1 cellular context compared by ENCODE assay signal in the genomic region with DNA sequence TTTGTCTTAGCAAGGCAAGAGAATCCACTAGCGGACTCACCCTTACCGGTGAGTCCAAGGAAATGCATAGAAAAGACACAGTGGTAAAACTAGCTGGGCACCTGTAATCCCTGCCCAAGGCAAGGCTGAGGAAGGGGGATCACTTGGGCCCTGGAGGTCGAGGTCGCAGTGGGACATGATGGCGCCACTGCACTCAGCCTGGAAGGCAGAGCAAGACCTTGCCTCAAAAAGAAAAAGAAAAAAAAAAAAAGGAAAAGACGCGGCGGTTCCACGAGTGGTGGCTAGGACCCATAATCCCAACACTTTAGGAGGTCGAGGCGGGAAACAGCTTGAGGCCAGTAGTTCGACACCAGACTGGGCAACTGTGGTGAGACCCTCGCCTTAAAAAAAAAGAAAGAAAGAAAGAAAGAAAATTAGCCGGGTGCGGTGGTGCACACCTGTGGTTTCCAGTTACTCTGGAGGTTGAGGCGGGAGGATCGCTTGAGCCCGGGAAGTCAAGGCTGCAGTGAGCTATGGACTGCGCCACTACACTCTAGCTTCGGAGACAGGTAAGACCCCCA.
A peak's percentile ranks its signal among the peaks of the same experiment; 100 is the strongest.
TF ChIP-seq lines count a peak whose summit lies in the region.

No MANE protein-coding gene starts in this region.

TF ChIP-seq in HEK293, 187 proteins besides CTCF, POLR2A, EP300 and RAD21 (continued from another document):
- TF ChIP-seq, protein P1, sequence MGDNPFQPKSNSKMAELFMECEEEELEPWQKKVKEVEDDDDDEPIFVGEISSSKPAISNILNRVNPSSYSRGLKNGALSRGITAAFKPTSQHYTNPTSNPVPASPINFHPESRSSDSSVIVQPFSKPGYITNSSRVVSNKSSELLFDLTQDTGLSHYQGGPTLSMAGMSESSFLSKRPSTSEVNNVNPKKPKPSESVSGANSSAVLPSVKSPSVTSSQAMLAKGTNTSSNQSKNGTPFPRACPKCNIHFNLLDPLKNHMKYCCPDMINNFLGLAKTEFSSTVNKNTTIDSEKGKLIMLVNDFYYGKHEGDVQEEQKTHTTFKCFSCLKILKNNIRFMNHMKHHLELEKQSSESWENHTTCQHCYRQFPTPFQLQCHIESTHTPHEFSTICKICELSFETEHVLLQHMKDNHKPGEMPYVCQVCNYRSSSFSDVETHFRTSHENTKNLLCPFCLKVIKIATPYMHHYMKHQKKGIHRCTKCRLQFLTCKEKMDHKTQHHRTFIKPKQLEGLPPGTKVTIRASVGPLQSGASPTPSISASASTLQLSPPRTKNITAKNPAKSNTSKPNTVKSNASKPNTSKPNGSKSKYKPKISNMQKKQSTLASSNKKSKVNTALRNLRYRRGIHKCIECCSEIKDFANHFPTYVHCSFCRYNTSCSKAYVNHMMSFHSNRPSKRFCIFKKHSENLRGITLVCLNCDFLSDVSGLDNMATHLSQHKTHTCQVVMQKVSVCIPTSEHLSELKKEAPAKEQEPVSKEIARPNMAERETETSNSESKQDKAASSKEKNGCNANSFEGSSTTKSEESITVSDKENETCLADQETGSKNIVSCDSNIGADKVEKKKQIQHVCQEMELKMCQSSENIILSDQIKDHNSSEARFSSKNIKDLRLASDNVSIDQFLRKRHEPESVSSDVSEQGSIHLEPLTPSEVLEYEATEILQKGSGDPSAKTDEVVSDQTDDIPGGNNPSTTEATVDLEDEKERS (tag by site-specific recombination; IDR thresholded peaks at IDR 0.05), result no peak
- TF ChIP-seq ZNF366 (tag by site-specific recombination; conservative IDR thresholded peaks at IDR 0.05), result 0 out of 2 replicates have a peak, but pooled peaks have one; percentile 11
TF ChIP-seq in HEK293: peak in this region for 1.
